ENCODE assay signal across 36 cellular contexts in the genomic region with DNA sequence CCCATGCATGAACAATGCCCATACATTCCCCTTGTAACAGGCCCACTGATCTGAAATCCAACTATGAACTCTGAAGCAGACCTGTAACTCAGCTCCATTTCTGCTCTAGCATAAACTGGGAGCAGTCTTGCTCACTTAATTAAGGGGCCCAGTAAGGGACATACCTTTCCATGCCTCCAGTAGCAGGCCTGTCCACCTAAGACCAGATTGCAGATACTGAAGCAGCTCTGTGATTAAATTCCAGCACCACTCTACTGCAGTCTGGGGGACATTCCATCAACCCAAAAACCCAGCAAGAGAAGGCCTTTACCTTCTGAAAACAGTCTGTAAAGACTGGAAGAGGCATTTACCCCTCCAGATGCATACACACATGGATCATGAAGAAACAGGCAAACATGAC.
"Had no signal": no experiment of that assay in that cellular context is flagged by ENCODE, and none has a peak within 500 bp of the region (broad histone marks: within the 10 kb centered on the region; RNA-seq: fewer than 3 reads in every experiment).

No MANE protein-coding gene starts in this region.

- H3K4me3 Mint-ChIP-seq: activated CD4-positive, alpha-beta memory T cell treated with anti-CD3 and anti-CD28 coated beads, Interleukin-2, amount 10 ng/mL, durations not matched to agents 7 days and 5 days; activated CD8-positive, alpha-beta memory T cell treated with anti-CD3 and anti-CD28 coated beads, Interleukin-2, amount 10 ng/mL, durations not matched to agents 7 days and 5 days; activated naive CD4-positive, alpha-beta T cell treated with anti-CD3 and anti-CD28 coated beads, Interleukin-2, amount 10 ng/mL, durations not matched to agents 7 days and 5 days; activated naive CD8-positive, alpha-beta T cell; activated naive CD8-positive, alpha-beta T cell treated with anti-CD3 and anti-CD28 coated beads, Interleukin-2, amount 50 U/mL, for 24 hours; brain had no signal

- DNase-seq: activated CD4-positive, alpha-beta memory T cell treated with anti-CD3 and anti-CD28 coated beads, Interleukin-2, amount 10 ng/mL, durations not matched to agents 7 days and 5 days; activated CD4-positive, alpha-beta T cell treated with anti-CD3 and anti-CD28 coated beads for 1 hour; activated CD4-positive, alpha-beta T cell treated with anti-CD3 and anti-CD28 coated beads for 48 hours; activated CD4-positive, CD25-positive, alpha-beta regulatory T cell; activated CD8-positive, alpha-beta memory T cell treated with anti-CD3 and anti-CD28 coated beads for 24 hours; activated CD8-positive, alpha-beta memory T cell treated with anti-CD3 and anti-CD28 coated beads, Interleukin-2, amount 10 ng/mL, durations not matched to agents 7 days and 5 days; activated CD8-positive, alpha-beta memory T cell treated with anti-CD3 and anti-CD28 coated beads, Interleukin-2, amount 50 U/mL, for 48 hours; activated effector memory CD4-positive, alpha-beta T cell treated with Interleukin-2 at 50 U/mL for 16 hours; activated naive CD4-positive, alpha-beta T cell treated with anti-CD3 and anti-CD28 coated beads, Interleukin-2, amount 10 ng/mL, durations not matched to agents 7 days and 5 days; activated naive CD8-positive, alpha-beta T cell treated with anti-CD3 and anti-CD28 coated beads, Interleukin-2, amount 50 U/mL, for 24 hours; activated T-cell treated with anti-CD3 and anti-CD28 coated beads, Interleukin-2, amount 50 U/mL, for 48 hours; anterior cingulate cortex; caudate nucleus; cerebellar nuclear complex; Karpas-422; MG63; NCI-H1048; NCI-H1105 treated with DMSO at 0.1 percent for 48 hours; NCI-H1436; NCI-H1694; NCI-H2029; NCI-H345; NCI-H524 treated with DMSO at 0.1 percent for 48 hours; PC-3; Peyer's patch; SIG-M5; SW 1271; T-helper 1 cell; T-helper 2 cell; T-helper 9 cell had no signal

- H3K4me3 ChIP-seq: MG63, Peyer's patch had no signal

- H3K9me3 Mint-ChIP-seq: activated CD4-positive, alpha-beta memory T cell treated with anti-CD3 and anti-CD28 coated beads, Interleukin-2, amount 10 ng/mL, durations not matched to agents 7 days and 5 days; activated naive CD8-positive, alpha-beta T cell treated with anti-CD3 and anti-CD28 coated beads, Interleukin-2, amount 50 U/mL, for 24 hours had no signal

- H3K36me3 Mint-ChIP-seq: activated CD8-positive, alpha-beta memory T cell treated with anti-CD3 and anti-CD28 coated beads, Interleukin-2, amount 10 ng/mL, durations not matched to agents 7 days and 5 days; activated naive CD4-positive, alpha-beta T cell treated with anti-CD3 and anti-CD28 coated beads, Interleukin-2, amount 10 ng/mL, durations not matched to agents 7 days and 5 days; activated naive CD8-positive, alpha-beta T cell; brain had no signal

- H3K27ac ChIP-seq: Peyer's patch, RWPE1, VCaP had no signal

- H3K27ac Mint-ChIP-seq: activated CD4-positive, alpha-beta memory T cell treated with anti-CD3 and anti-CD28 coated beads, Interleukin-2, amount 10 ng/mL, durations not matched to agents 7 days and 5 days; activated CD8-positive, alpha-beta memory T cell treated with anti-CD3 and anti-CD28 coated beads, Interleukin-2, amount 10 ng/mL, durations not matched to agents 7 days and 5 days; activated naive CD4-positive, alpha-beta T cell treated with anti-CD3 and anti-CD28 coated beads, Interleukin-2, amount 10 ng/mL, durations not matched to agents 7 days and 5 days; activated naive CD8-positive, alpha-beta T cell; activated naive CD8-positive, alpha-beta T cell treated with anti-CD3 and anti-CD28 coated beads, Interleukin-2, amount 50 U/mL, for 24 hours; brain had no signal

- FAIRE-seq: bronchial epithelial cell had no signal

- H3K36me3 ChIP-seq: MG63, Peyer's patch had no signal

- H3K9me3 ChIP-seq: Peyer's patch had no signal

- H3K27me3 ChIP-seq: MG63, Peyer's patch had no signal

- H3K4me1 ChIP-seq: Peyer's patch had no signal

- ATAC-seq: activated CD8-positive, alpha-beta memory T cell treated with anti-CD3 and anti-CD28 coated beads, Interleukin-2, amount 10 ng/mL, durations not matched to agents 7 days and 5 days; activated naive CD8-positive, alpha-beta T cell treated with anti-CD3 and anti-CD28 coated beads, Interleukin-2, amount 50 U/mL, for 24 hours; PC-3; Right ventricle myocardium inferior had no signal

- H3K27me3 Mint-ChIP-seq: activated CD4-positive, alpha-beta memory T cell treated with anti-CD3 and anti-CD28 coated beads, Interleukin-2, amount 10 ng/mL, durations not matched to agents 7 days and 5 days; activated CD8-positive, alpha-beta memory T cell treated with anti-CD3 and anti-CD28 coated beads, Interleukin-2, amount 10 ng/mL, durations not matched to agents 7 days and 5 days; activated naive CD4-positive, alpha-beta T cell treated with anti-CD3 and anti-CD28 coated beads, Interleukin-2, amount 10 ng/mL, durations not matched to agents 7 days and 5 days; activated naive CD8-positive, alpha-beta T cell; activated naive CD8-positive, alpha-beta T cell treated with anti-CD3 and anti-CD28 coated beads, Interleukin-2, amount 50 U/mL, for 24 hours had no signal

- H3K4me1 Mint-ChIP-seq: activated CD4-positive, alpha-beta memory T cell treated with anti-CD3 and anti-CD28 coated beads, Interleukin-2, amount 10 ng/mL, durations not matched to agents 7 days and 5 days; activated CD8-positive, alpha-beta memory T cell treated with anti-CD3 and anti-CD28 coated beads, Interleukin-2, amount 10 ng/mL, durations not matched to agents 7 days and 5 days; activated naive CD4-positive, alpha-beta T cell treated with anti-CD3 and anti-CD28 coated beads, Interleukin-2, amount 10 ng/mL, durations not matched to agents 7 days and 5 days; activated naive CD8-positive, alpha-beta T cell treated with anti-CD3 and anti-CD28 coated beads, Interleukin-2, amount 50 U/mL, for 24 hours; brain had no signal
